Comparison of ENCODE assay signal across 17 cellular contexts in genomic region chr7:21293771-21294170, GRCh38.
DNase-seq lines count a peak whose midpoint lies in the region; ATAC-seq and TF ChIP-seq lines count a peak whose summit lies in the region.
"Had no signal": no experiment of that assay in that cellular context is flagged by ENCODE, and none has a peak within 500 bp of the region (broad histone marks: within the 10 kb centered on the region; RNA-seq: fewer than 3 reads in every experiment).

No MANE protein-coding gene starts in this region.

- peak; percentile 18 to 41; a peak in 2 of 4 replicates for TF ChIP-seq CTCF in GM23338 (conservative IDR thresholded peaks at IDR 0.05; ENCODE audit: low read depth in 2 of 2)
- TF ChIP-seq CTCF in WTC11 (IDR thresholded peaks at IDR 0.05) = no peak

- H3K9me3 Mint-ChIP-seq in GM23338 = no peaks in the 10 kb centered on the region
- no peaks in the 10 kb centered on the region for H3K9me3 Mint-ChIP-seq in WTC11
- H3K9me3 Mint-ChIP-seq in activated naive CD4-positive, alpha-beta T cell treated with anti-CD3 and anti-CD28 coated beads for 36 hours = no peaks in the 10 kb centered on the region

- no peak overlapping the region for H3K27ac ChIP-seq in GM23338 (ENCODE audit: low read depth)
- H3K27ac ChIP-seq: HL-60 had no signal

- no peak overlapping the region for H3K4me3 ChIP-seq in GM23338

- H3K9me2 ChIP-seq in GM23338 (ENCODE audit: insufficient read depth) = no peaks in the 10 kb centered on the region

- H3K4me1 Mint-ChIP-seq in GM23338 (no peaks in the 10 kb centered on the region), WTC11 (no peaks in the 10 kb centered on the region)
- no peaks in the 10 kb centered on the region for H3K4me1 Mint-ChIP-seq in activated naive CD4-positive, alpha-beta T cell treated with anti-CD3 and anti-CD28 coated beads for 36 hours (ENCODE audit: low read depth)
- H3K4me1 Mint-ChIP-seq: CD4-positive, alpha-beta memory T cell had no signal

- intact Hi-C loops in activated naive CD4-positive, alpha-beta T cell treated with anti-CD3 and anti-CD28 coated beads for 36 hours (cut with micrococcal nuclease) = no loop called here
- intact Hi-C loops in cardiac septum (cut with DNase I) = no loop called here

- H3K4me1 ChIP-seq in GM23338 (ENCODE audit: insufficient read depth) = no peaks in the 10 kb centered on the region
- H3K4me1 ChIP-seq: BE2C had no signal

- no peak overlapping the region for H2AFZ ChIP-seq in GM23338

- POLR2A ChIA-PET in WTC11 (lab: Charles Lee) = interaction anchor here (0.6 kb wide), 1 partner anchor 170 kb away, joined by 3 read pairs; no protein-coding TSS in a partner anchor

- no peaks in the 10 kb centered on the region for H3K36me3 ChIP-seq in GM23338 (ENCODE audit: insufficient read depth)
- H3K36me3 ChIP-seq: BE2C had no signal

- no peak overlapping the region for H3K4me3 Mint-ChIP-seq in GM23338
- no peak overlapping the region for H3K4me3 Mint-ChIP-seq in WTC11
- no peak overlapping the region for H3K4me3 Mint-ChIP-seq in activated naive CD4-positive, alpha-beta T cell treated with anti-CD3 and anti-CD28 coated beads for 36 hours
- H3K4me3 Mint-ChIP-seq: CD4-positive, alpha-beta memory T cell had no signal

- H3K36me3 Mint-ChIP-seq in GM23338 (ENCODE audit: low read depth) (no peaks in the 10 kb centered on the region), WTC11 (no peaks in the 10 kb centered on the region)
- no peaks in the 10 kb centered on the region for H3K36me3 Mint-ChIP-seq in activated naive CD4-positive, alpha-beta T cell treated with anti-CD3 and anti-CD28 coated beads for 36 hours (ENCODE audit: low read depth)
- H3K36me3 Mint-ChIP-seq: CD4-positive, alpha-beta memory T cell had no signal

- H3K27me3 ChIP-seq in GM23338 (ENCODE audit: insufficient read depth) = no peaks in the 10 kb centered on the region
- H3K27me3 ChIP-seq: BE2C had no signal

- H3K27ac Mint-ChIP-seq in GM23338 (no peak overlapping the region), WTC11 (no peak overlapping the region)
- H3K27ac Mint-ChIP-seq in activated naive CD4-positive, alpha-beta T cell treated with anti-CD3 and anti-CD28 coated beads for 36 hours = no peak overlapping the region
- H3K27ac Mint-ChIP-seq: CD4-positive, alpha-beta memory T cell had no signal

- H3K27me3 Mint-ChIP-seq in GM23338 (ENCODE audit: insufficient read depth, low read depth, poor library complexity) = peaks cover 4% of the 10 kb centered on the region
- no peaks in the 10 kb centered on the region for H3K27me3 Mint-ChIP-seq in WTC11 (ENCODE audit: low read depth)
- no peaks in the 10 kb centered on the region for H3K27me3 Mint-ChIP-seq in activated naive CD4-positive, alpha-beta T cell treated with anti-CD3 and anti-CD28 coated beads for 36 hours (ENCODE audit: low read depth)

- ATAC-seq in GM23338 (no peak), WTC11 (peak; percentile 43; the same call in 1 of the 2 replicates), HG03460 (IDR thresholded peaks at IDR 0.05; ENCODE audit: unreplicated experiment) (no peak)
- ATAC-seq: HCT116 had no signal

- H3F3A ChIP-seq in GM23338 (replicated peaks; ENCODE audit: low read depth) = no peaks in the 10 kb centered on the region

- H4K20me1 ChIP-seq in GM23338 (replicated peaks; ENCODE audit: insufficient read depth) = no peaks in the 10 kb centered on the region

- CTCF ChIA-PET in WTC11 (lab: Charles Lee) = interaction anchor here (1.3 kb wide), 1 partner anchor 474 kb away, joined by 3 read pairs; no protein-coding TSS in a partner anchor
- CTCF ChIA-PET in activated naive CD4-positive, alpha-beta T cell treated with anti-CD3 and anti-CD28 coated beads for 36 hours (lab: Charles Lee) = no interaction called here

- DNase-seq in GM23338 (ENCODE audit: low spot score) (no peak), NCI-H82 (lab: John Stamatoyannopoulos, UW) (peak; percentile 97), WTC11 (ENCODE audit: low spot score) (no peak), OCI-M1 (lab: John Stamatoyannopoulos, UW) (no peak), cardiac septum (ENCODE audit: low spot score) (no peak)
- DNase-seq in activated naive CD4-positive, alpha-beta T cell treated with anti-CD3 and anti-CD28 coated beads for 36 hours = no peak
- DNase-seq: BE2C; CD4-positive, alpha-beta memory T cell; NCI-H1417 treated with DMSO at 0.1 percent for 48 hours; NCI-H1930; NCI-H2171; NCI-H446; NCI-H748 treated with DMSO at 0.1 percent for 48 hours; SHP77 treated with DMSO at 0.1 percent for 48 hours had no signal

- H3K79me2 ChIP-seq in GM23338 (replicated peaks; ENCODE audit: insufficient read depth) = no peaks in the 10 kb centered on the region

- no peak overlapping the region for H3K4me2 ChIP-seq in GM23338

TF ChIP-seq in WTC11, 78 proteins besides CTCF, POLR2A, EP300 and RAD21:
- TF ChIP-seq ATF3 (CRISPR knock-in tag; conservative IDR thresholded peaks at IDR 0.05) (no peak), MLX (CRISPR knock-in tag; IDR thresholded peaks at IDR 0.05) (no peak), PRDM15 (CRISPR knock-in tag; IDR thresholded peaks at IDR 0.05) (no peak), CDX4 (CRISPR knock-in tag; IDR thresholded peaks at IDR 0.05; ENCODE audit: borderline replicate concordance) (no peak), ZNF317 (CRISPR knock-in tag; IDR thresholded peaks at IDR 0.05; ENCODE audit: borderline replicate concordance, low read depth) (no peak), ZNF219 (CRISPR knock-in tag; IDR thresholded peaks at IDR 0.05; ENCODE audit: borderline replicate concordance) (no peak), E2F4 (CRISPR knock-in tag; IDR thresholded peaks at IDR 0.05; ENCODE audit: borderline replicate concordance, low read depth) (no peak), IRF2 (CRISPR knock-in tag; IDR thresholded peaks at IDR 0.05; ENCODE audit: borderline replicate concordance, low read depth) (no peak), SOX15 (CRISPR knock-in tag; IDR thresholded peaks at IDR 0.05) (no peak), ETV6 (CRISPR knock-in tag; IDR thresholded peaks at IDR 0.05) (no peak)
